In the genomic region with DNA sequence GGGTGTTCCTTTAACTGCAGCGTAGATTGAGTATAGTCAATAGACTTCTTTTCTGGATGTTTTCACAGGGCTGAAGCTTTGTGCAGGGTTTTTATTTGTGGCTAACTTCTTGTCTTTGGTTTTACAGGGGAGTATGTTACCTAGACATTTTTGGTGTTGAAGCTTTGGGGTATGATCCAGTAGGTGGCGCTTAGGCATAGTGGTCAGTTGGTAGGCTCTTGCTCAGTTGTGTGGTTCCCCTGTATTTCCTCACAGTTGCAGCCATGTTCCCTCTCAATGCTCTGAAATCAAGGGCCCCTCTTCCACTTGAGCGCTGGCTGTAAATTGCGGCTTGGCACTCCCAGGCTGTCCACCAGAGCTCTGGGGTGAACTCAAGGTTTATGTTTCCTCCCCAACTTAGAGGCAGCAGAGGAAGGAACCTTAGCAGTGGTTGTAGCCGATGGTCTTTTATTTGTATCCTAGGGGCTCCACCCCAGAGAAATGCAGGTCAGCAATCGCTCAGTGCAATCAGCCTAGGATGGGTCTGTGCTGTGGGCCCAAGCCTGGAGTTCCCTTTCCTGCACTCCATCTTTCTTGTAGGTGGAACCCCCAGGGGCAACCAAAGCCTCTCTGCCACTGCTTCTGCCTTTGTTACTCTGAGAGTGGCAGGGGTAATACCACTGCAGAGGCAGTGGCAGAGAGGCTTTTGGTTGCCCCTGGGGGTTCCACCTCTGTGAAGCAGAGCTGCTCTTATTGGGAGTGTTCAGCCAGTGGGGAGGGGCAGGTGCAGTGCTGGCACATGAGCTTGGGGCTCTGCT, we compare ENCODE assay signal across 8 cellular contexts. TPM values are rescaled to one million over a fixed set of nuclear protein-coding genes. Genes with fewer than 3 reads are reported as not detected.
A peak's percentile ranks its signal among the peaks of the same experiment; 100 is the strongest.
DNase-seq lines count a peak whose midpoint lies in the region; ATAC-seq, FAIRE-seq and TF ChIP-seq lines count a peak whose summit lies in the region.

No MANE protein-coding gene starts in this region.

- peak in 2 of 3 experiments; percentile 30 to 49 for TF ChIP-seq CTCF in vagina (IDR thresholded peaks at IDR 0.05)

- H3K4me3 ChIP-seq in vagina = no peak overlapping the region

- ATAC-seq in GM19372 (IDR thresholded peaks at IDR 0.05; ENCODE audit: low read depth, unreplicated experiment) (peak; percentile 67), HG03571 (IDR thresholded peaks at IDR 0.05; ENCODE audit: unreplicated experiment) (peak; percentile 68)
- peak; percentile 57 for ATAC-seq in effector memory CD8-positive, alpha-beta T cell (replicated peaks)

- H3K36me3 ChIP-seq in vagina = no peaks in the 10 kb centered on the region

- peaks cover 0 to 4% of the 10 kb centered on the region in 2 donors for H3K4me1 Mint-ChIP-seq in effector memory CD8-positive, alpha-beta T cell (ENCODE audit: low read depth in 2 of 2)

- no peak for FAIRE-seq in urothelium cell line (lab: Jason Lieb, UNC)

- H3K9me3 ChIP-seq in vagina = no peaks in the 10 kb centered on the region

- H3K27ac Mint-ChIP-seq in effector memory CD8-positive, alpha-beta T cell = no peak overlapping the region

- TF ChIP-seq POLR2A in vagina (IDR thresholded peaks at IDR 0.05) = no peak

- no peaks in the 10 kb centered on the region for H3K9me3 Mint-ChIP-seq in effector memory CD8-positive, alpha-beta T cell

- peaks cover 0 to 32% of the 10 kb centered on the region in 2 donors for H3K27me3 Mint-ChIP-seq in effector memory CD8-positive, alpha-beta T cell

- intact Hi-C loops in vagina (cut with DNase I) = no loop called here

- no peaks in the 10 kb centered on the region for H3K27me3 ChIP-seq in vagina

- DNase-seq in DMS153 treated with DMSO at 0.1 percent for 48 hours (lab: John Stamatoyannopoulos, UW; ENCODE audit: unreplicated experiment) = peak; percentile 11
- DNase-seq in SW480 (ENCODE audit: low spot score) = peak; percentile 62
- DNase-seq in effector memory CD8-positive, alpha-beta T cell = peak; percentile 20 to 46 (median 27)
- DNase-seq in midbrain (lab: John Stamatoyannopoulos, UW) = peak; percentile 27
- DNase-seq in vagina (ENCODE audit: extremely low spot score in 2 of 2) = no peak
- no peak for DNase-seq in urothelium cell line (ENCODE audit: low spot score)

- H3K4me3 Mint-ChIP-seq in effector memory CD8-positive, alpha-beta T cell = no peak overlapping the region

- H3K36me3 Mint-ChIP-seq in effector memory CD8-positive, alpha-beta T cell (ENCODE audit: insufficient read depth) = no peaks in the 10 kb centered on the region

- no peaks in the 10 kb centered on the region for H3K4me1 ChIP-seq in vagina

- H3K27ac ChIP-seq in vagina = no peak overlapping the region

RNA-seq across cellular contexts. Expression of a gene that starts 55.1 kb away (rescaled TPM):
- total RNA-seq in vagina = 25.3 TPM

Comparison
In these comparisons a context has a peak if more than half of its experiments do, and no peak if none do; other contexts are left out.
1. DNase-seq: peak in DMS153 treated with DMSO at 0.1 percent for 48 hours (single experiment), SW480 (single experiment), effector memory CD8-positive, alpha-beta T cell (3 of 3) and midbrain (single experiment); none in vagina (0 of 2) and urothelium cell line (single experiment).
2. Peak in every context shown above with its lines, with median percentiles within 50 percentile points of each other: ATAC-seq.